Comparison of ENCODE assay signal across 9 cellular contexts in genomic region chr1:39653546-39654031, GRCh38. TPM values are rescaled to one million over a fixed set of nuclear protein-coding genes. Genes with fewer than 3 reads are reported as not detected.
A peak's percentile ranks its signal among the peaks of the same experiment; 100 is the strongest.
DNase-seq lines count a peak whose midpoint lies in the region; ATAC-seq lines count a peak whose summit lies in the region.
"Had no signal": no experiment of that assay in that cellular context is flagged by ENCODE, and none has a peak within 500 bp of the region (broad histone marks: within the 10 kb centered on the region; RNA-seq: fewer than 3 reads in every experiment).

No MANE protein-coding gene starts in this region.

- H3K4me1 Mint-ChIP-seq in activated T-helper 1 cell treated with anti-CD3 and anti-CD28 coated beads, Interleukin-12 subunit alpha, Interleukin-12 subunit beta, Interleukin-2, Interleukin-4 antibody, amounts not matched to agents 30 ng/mL and 10 ng/mL and 1 ng/mL, durations not matched to agents 14 hours and 24 hours and 36 hours (ENCODE audit: low read depth): peaks cover 21% of the 10 kb centered on the region

- peaks cover 3% of the 10 kb centered on the region for H3K27me3 Mint-ChIP-seq in activated T-helper 1 cell treated with anti-CD3 and anti-CD28 coated beads, Interleukin-12 subunit alpha, Interleukin-12 subunit beta, Interleukin-2, Interleukin-4 antibody, amounts not matched to agents 30 ng/mL and 10 ng/mL and 1 ng/mL, durations not matched to agents 14 hours and 24 hours and 36 hours (ENCODE audit: insufficient read depth)

- H3K4me3 ChIP-seq in Jurkat, Clone E6-1 (ENCODE audit: low read length): no peak overlapping the region

- no peak overlapping the region for H3K27ac Mint-ChIP-seq in activated T-helper 1 cell treated with anti-CD3 and anti-CD28 coated beads, Interleukin-12 subunit alpha, Interleukin-12 subunit beta, Interleukin-2, Interleukin-4 antibody, amounts not matched to agents 30 ng/mL and 10 ng/mL and 1 ng/mL, durations not matched to agents 14 hours and 24 hours and 36 hours

- H3K36me3 Mint-ChIP-seq in activated T-helper 1 cell treated with anti-CD3 and anti-CD28 coated beads, Interleukin-12 subunit alpha, Interleukin-12 subunit beta, Interleukin-2, Interleukin-4 antibody, amounts not matched to agents 30 ng/mL and 10 ng/mL and 1 ng/mL, durations not matched to agents 14 hours and 24 hours and 36 hours (ENCODE audit: low read depth): no peaks in the 10 kb centered on the region

- ATAC-seq in GM19452 (IDR thresholded peaks at IDR 0.05; ENCODE audit: unreplicated experiment): no peak

- intact Hi-C loops in activated T-helper 1 cell treated with anti-CD3 and anti-CD28 coated beads, Interleukin-12 subunit alpha, Interleukin-12 subunit beta, Interleukin-2, Interleukin-4 antibody, amounts not matched to agents 30 ng/mL and 10 ng/mL and 1 ng/mL, durations not matched to agents 14 hours and 24 hours and 36 hours (cut with micrococcal nuclease): loop anchor here (1.0 to 10.0 kb wide), 5 partner anchors 47 to 319 kb away; partner anchors contain the start of gene PABPC4

- H3K9me3 Mint-ChIP-seq in activated T-helper 1 cell treated with anti-CD3 and anti-CD28 coated beads, Interleukin-12 subunit alpha, Interleukin-12 subunit beta, Interleukin-2, Interleukin-4 antibody, amounts not matched to agents 30 ng/mL and 10 ng/mL and 1 ng/mL, durations not matched to agents 14 hours and 24 hours and 36 hours: no peaks in the 10 kb centered on the region

- no peak overlapping the region for H3K4me3 Mint-ChIP-seq in activated T-helper 1 cell treated with anti-CD3 and anti-CD28 coated beads, Interleukin-12 subunit alpha, Interleukin-12 subunit beta, Interleukin-2, Interleukin-4 antibody, amounts not matched to agents 30 ng/mL and 10 ng/mL and 1 ng/mL, durations not matched to agents 14 hours and 24 hours and 36 hours

- DNase-seq in DMS114 treated with DMSO at 0.1 percent for 48 hours (lab: John Stamatoyannopoulos, UW; ENCODE audit: unreplicated experiment) (peak; percentile 67), RPMI7951 (ENCODE audit: low read depth) (peak; percentile 68), fibroblast of the conjunctiva (ENCODE audit: low read depth) (peak; percentile 75), nucleus accumbens (lab: John Stamatoyannopoulos, UW) (peak in 53 of 56 donors; percentile 12 to 87 (median 63)), stromal cell of bone marrow (ENCODE audit: low read depth) (peak; percentile 60)
- DNase-seq in Jurkat, Clone E6-1 (ENCODE audit: low read depth, low spot score): peak; percentile 81
- DNase-seq in activated T-helper 1 cell treated with anti-CD3 and anti-CD28 coated beads, Interleukin-12 subunit alpha, Interleukin-12 subunit beta, Interleukin-2, Interleukin-4 antibody, amounts not matched to agents 30 ng/mL and 10 ng/mL and 1 ng/mL, durations not matched to agents 14 hours and 24 hours and 36 hours (ENCODE audit: low spot score): peak; percentile 67

RNA-seq across cellular contexts. Expression of gene HEYL, which starts 14.1 kb away (rescaled TPM):
- 6.8 TPM for polyA plus RNA-seq in Jurkat, Clone E6-1 (2012; ENCODE audit: insufficient read depth, insufficient read length)
- total RNA-seq in RPMI7951 (2014; rRNA removed; shearing (Covaris generic)): not detected in 2 replicates
- 0.10 TPM in 2 replicates for total RNA-seq in activated T-helper 1 cell treated with anti-CD3 and anti-CD28 coated beads, Interleukin-12 subunit alpha, Interleukin-12 subunit beta, Interleukin-2, Interleukin-4 antibody, amounts not matched to agents 30 ng/mL and 10 ng/mL and 1 ng/mL, durations not matched to agents 14 hours and 24 hours and 36 hours

RNA-seq across cellular contexts. Expression of gene NT5C1A, which starts 18.3 kb away (rescaled TPM):
- not detected for polyA plus RNA-seq in Jurkat, Clone E6-1 (2012; ENCODE audit: insufficient read depth, insufficient read length)
- not detected in 2 replicates for total RNA-seq in RPMI7951 (2014; rRNA removed; shearing (Covaris generic))
- total RNA-seq in activated T-helper 1 cell treated with anti-CD3 and anti-CD28 coated beads, Interleukin-12 subunit alpha, Interleukin-12 subunit beta, Interleukin-2, Interleukin-4 antibody, amounts not matched to agents 30 ng/mL and 10 ng/mL and 1 ng/mL, durations not matched to agents 14 hours and 24 hours and 36 hours: 2.8 TPM in 2 replicates
- total RNA-seq: T-helper 2 cell treated with Interferon-gamma antibody and Interleukin-4, amounts not matched to agents 100 ng/mL and 5 ng/mL, for 36 hours had no signal

RNA-seq across cellular contexts. Expression of gene HPCAL4, which starts 37.6 kb away (rescaled TPM):
- 0.77 TPM for polyA plus RNA-seq in Jurkat, Clone E6-1 (2012; ENCODE audit: insufficient read depth, insufficient read length)
- 0.10 and 0.12 TPM in 2 replicates for total RNA-seq in RPMI7951 (2014; rRNA removed; shearing (Covaris generic))
- 0.69 and 0.75 TPM in 2 replicates for total RNA-seq in activated T-helper 1 cell treated with anti-CD3 and anti-CD28 coated beads, Interleukin-12 subunit alpha, Interleukin-12 subunit beta, Interleukin-2, Interleukin-4 antibody, amounts not matched to agents 30 ng/mL and 10 ng/mL and 1 ng/mL, durations not matched to agents 14 hours and 24 hours and 36 hours
